ENCODE assay signal across 8 cellular contexts in genomic region chr14:24241829-24242443, GRCh38. TPM values are rescaled to one million over a fixed set of nuclear protein-coding genes. Genes with fewer than 3 reads are reported as not detected.
A peak's percentile ranks its signal among the peaks of the same experiment; 100 is the strongest.
DNase-seq lines count a peak whose midpoint lies in the region; ATAC-seq, FAIRE-seq and TF ChIP-seq lines count a peak whose summit lies in the region.

No MANE protein-coding gene starts in this region.

- H2AFZ ChIP-seq in trophoblast cell (ENCODE audit: insufficient read depth, low read length, poor library complexity), result peak overlapping the region; percentile 38

- H3K36me3 Mint-ChIP-seq in activated naive CD8-positive, alpha-beta T cell treated with anti-CD3 and anti-CD28 coated beads, Interleukin-2, amount 10 ng/mL, durations not matched to agents 7 days and 5 days, result peaks cover 22% of the 10 kb centered on the region

- H4K91ac ChIP-seq in trophoblast cell (ENCODE audit: low read depth, low read length), result peak overlapping the region; percentile 78

- peak; percentile 42 for TF ChIP-seq CTCF in cardiac muscle cell (IDR thresholded peaks at IDR 0.05; ENCODE audit: low read depth, low read length)

- H3K27me3 Mint-ChIP-seq in activated naive CD8-positive, alpha-beta T cell treated with anti-CD3 and anti-CD28 coated beads, Interleukin-2, amount 10 ng/mL, durations not matched to agents 7 days and 5 days, result no peaks in the 10 kb centered on the region

- peak overlapping the region; percentile 42 for H2AK5ac ChIP-seq in trophoblast cell (ENCODE audit: low read length)

- peaks cover 4% of the 10 kb centered on the region for H3K79me2 ChIP-seq in trophoblast cell (ENCODE audit: control insufficient read depth, insufficient read depth, low read length, poor library complexity)

- H3K4me1 ChIP-seq in cardiac muscle cell (ENCODE audit: low read depth), result no peaks in the 10 kb centered on the region
- H3K4me1 ChIP-seq in trophoblast cell (ENCODE audit: control insufficient read depth in 1 of 2, insufficient read depth in 2 of 2, low read length in 2 of 2), result peaks cover 6 to 16% of the 10 kb centered on the region in 2 experiments

- peak overlapping the region; percentile 77 for H4K8ac ChIP-seq in trophoblast cell (ENCODE audit: low read depth, low read length)

- peak overlapping the region; percentile 45 for H3K18ac ChIP-seq in trophoblast cell (ENCODE audit: low read length)

- DNase-seq in GM03348 (ENCODE audit: low spot score) (peak; percentile 97), H54 (ENCODE audit: insufficient read length, low spot score) (peak; percentile 85), LHCN-M2 (ENCODE audit: low read depth) (peak; percentile 87), SK-N-DZ (ENCODE audit: low spot score) (peak; percentile 94), cardiac muscle cell (ENCODE audit: low read depth in 1 of 2, low spot score in 1 of 2) (peak; percentile 94), trophoblast cell (peak; percentile 94 to 97), ureter (ENCODE audit: low spot score) (peak; percentile 94)
- DNase-seq in activated naive CD8-positive, alpha-beta T cell treated with anti-CD3 and anti-CD28 coated beads, Interleukin-2, amount 10 ng/mL, durations not matched to agents 7 days and 5 days, result peak; percentile 95

- peak overlapping the region; percentile 99 for H3K27ac Mint-ChIP-seq in activated naive CD8-positive, alpha-beta T cell treated with anti-CD3 and anti-CD28 coated beads, Interleukin-2, amount 10 ng/mL, durations not matched to agents 7 days and 5 days

- H3K27me3 ChIP-seq in cardiac muscle cell (no peaks in the 10 kb centered on the region), trophoblast cell (ENCODE audit: insufficient read depth, low read length) (no peaks in the 10 kb centered on the region)

- H3K14ac ChIP-seq in trophoblast cell (ENCODE audit: low read length), result peak overlapping the region; percentile 75

- peaks cover 9% of the 10 kb centered on the region for H3K36me3 ChIP-seq in cardiac muscle cell
- peaks cover 23 to 37% of the 10 kb centered on the region in 2 experiments for H3K36me3 ChIP-seq in trophoblast cell (ENCODE audit: control insufficient read depth in 1 of 2, insufficient read depth in 2 of 2, low read length in 2 of 2)

- no peaks in the 10 kb centered on the region for H3K9me3 ChIP-seq in cardiac muscle cell (ENCODE audit: low read depth)
- H3K9me3 ChIP-seq in trophoblast cell (ENCODE audit: insufficient read depth, low read depth, low read length), result peaks cover 4% of the 10 kb centered on the region

- POLR2A ChIA-PET in activated naive CD8-positive, alpha-beta T cell treated with anti-CD3 and anti-CD28 coated beads, Interleukin-2, amount 10 ng/mL, durations not matched to agents 7 days and 5 days (lab: Charles Lee), result interaction anchor here (0.6 to 4.1 kb wide), 30 partner anchors 9 to 201 kb away, joined by 3 to 76 read pairs (median 8); partner anchors contain the start of genes ADCY4, CBLN3, CHMP4A and CIDEB

- no peaks in the 10 kb centered on the region for H3K9me3 Mint-ChIP-seq in activated naive CD8-positive, alpha-beta T cell treated with anti-CD3 and anti-CD28 coated beads, Interleukin-2, amount 10 ng/mL, durations not matched to agents 7 days and 5 days

- peak overlapping the region; percentile 75 for H3K4me2 ChIP-seq in trophoblast cell (ENCODE audit: low read length)

- no peak overlapping the region for H2BK12ac ChIP-seq in trophoblast cell (ENCODE audit: low read length)

- peak overlapping the region; percentile 54 for H3K4ac ChIP-seq in trophoblast cell (ENCODE audit: low read depth, low read length)

- peak overlapping the region; percentile 98 for H3K27ac ChIP-seq in cardiac muscle cell
- peak overlapping the region; percentile 98 for H3K27ac ChIP-seq in trophoblast cell (ENCODE audit: low read depth, low read length)

- H3K4me3 ChIP-seq in cardiac muscle cell (peak overlapping the region; percentile 58), trophoblast cell (ENCODE audit: low read depth, low read length) (peak overlapping the region; percentile 82)

- H3K9ac ChIP-seq in trophoblast cell (ENCODE audit: low read length), result peak overlapping the region; percentile 74

- peaks cover 10% of the 10 kb centered on the region for H3K79me1 ChIP-seq in trophoblast cell (ENCODE audit: low read length)

- FAIRE-seq in H54 (lab: Jason Lieb, UNC), result no peak

- no CpG with 5 or more reads among the region's 39 CpGs for WGBS in trophoblast cell (ENCODE audit: extremely low coverage, insufficient coverage, insufficient read length)

- no peak; the same call in 1 of the 2 replicates for TF ChIP-seq POLR2A in H54 (IDR thresholded peaks at IDR 0.05; ENCODE audit: low read depth, low read length)

- no peak overlapping the region for H3K23ac ChIP-seq in trophoblast cell (ENCODE audit: low read length)

- peaks cover 42% of the 10 kb centered on the region for H3K4me1 Mint-ChIP-seq in activated naive CD8-positive, alpha-beta T cell treated with anti-CD3 and anti-CD28 coated beads, Interleukin-2, amount 10 ng/mL, durations not matched to agents 7 days and 5 days

- peak overlapping the region; percentile 85 for H3K4me3 Mint-ChIP-seq in activated naive CD8-positive, alpha-beta T cell treated with anti-CD3 and anti-CD28 coated beads, Interleukin-2, amount 10 ng/mL, durations not matched to agents 7 days and 5 days

- H2BK5ac ChIP-seq in trophoblast cell (ENCODE audit: low read depth, low read length, poor library complexity), result peak overlapping the region; percentile 74

- H4K12ac ChIP-seq in trophoblast cell (ENCODE audit: low read depth, low read length), result peak overlapping the region; percentile 78

- peak overlapping the region; percentile 28 for H2BK120ac ChIP-seq in trophoblast cell (ENCODE audit: insufficient read depth, low read length, poor library complexity)

- ATAC-seq in activated naive CD8-positive, alpha-beta T cell treated with anti-CD3 and anti-CD28 coated beads, Interleukin-2, amount 10 ng/mL, durations not matched to agents 7 days and 5 days (ENCODE audit: low read depth), result peak; percentile 82

RNA-seq across cellular contexts. Expression of gene TINF2, which starts 0.5 kb away (rescaled TPM):
- total RNA-seq in LHCN-M2 (2014; rRNA removed) (55.9 and 56.6 TPM in 2 replicates), cardiac muscle cell (32.3 and 40.8 TPM in 2 replicates), ureter (82.5 TPM)
- polyA plus RNA-seq in LHCN-M2 (2012), result 57.3 TPM
- 58.8 and 65.1 TPM in 2 replicates for polyA plus RNA-seq in SK-N-DZ (2014; cell fraction: cytosol; rRNA removed)
- polyA plus RNA-seq in SK-N-DZ (2014; cell fraction: nucleus; rRNA removed), result 49.1 and 78.3 TPM in 2 replicates
- total RNA-seq in activated naive CD8-positive, alpha-beta T cell treated with anti-CD3 and anti-CD28 coated beads, Interleukin-2, amount 10 ng/mL, durations not matched to agents 7 days and 5 days, result 100 to 1,000 TPM; 122 to 124 TPM
- polyA plus RNA-seq in cardiac muscle cell, result 49.9 and 50.6 TPM in 2 replicates
- polyA plus RNA-seq in trophoblast cell (2013), result 57.3 and 58.6 TPM in 2 replicates

RNA-seq across cellular contexts. Expression of gene GMPR2, which starts 9.2 kb away (rescaled TPM):
- total RNA-seq in LHCN-M2 (2014; rRNA removed) (83.1 and 87.8 TPM in 2 replicates), cardiac muscle cell (59.5 and 66.3 TPM in 2 replicates), ureter (78.7 TPM)
- polyA plus RNA-seq in LHCN-M2 (2012), result 65.7 TPM
- polyA plus RNA-seq in SK-N-DZ (2014; cell fraction: cytosol; rRNA removed), result 120 and 138 TPM in 2 replicates
- 90.3 and 107 TPM in 2 replicates for polyA plus RNA-seq in SK-N-DZ (2014; cell fraction: nucleus; rRNA removed)
- 10 to 100 TPM; 76.6 to 82.2 TPM for total RNA-seq in activated naive CD8-positive, alpha-beta T cell treated with anti-CD3 and anti-CD28 coated beads, Interleukin-2, amount 10 ng/mL, durations not matched to agents 7 days and 5 days
- 57.6 and 66.8 TPM in 2 replicates for polyA plus RNA-seq in cardiac muscle cell
- 46.9 and 47.7 TPM in 2 replicates for polyA plus RNA-seq in trophoblast cell (2013)

RNA-seq across cellular contexts. Expression of gene NEDD8, which starts 9.8 kb away (rescaled TPM):
- total RNA-seq in LHCN-M2 (2014; rRNA removed), result 260 and 318 TPM in 2 replicates
- 682 TPM for polyA plus RNA-seq in LHCN-M2 (2012)
- polyA plus RNA-seq in SK-N-DZ (2014; cell fraction: cytosol; rRNA removed), result 515 and 707 TPM in 2 replicates
- polyA plus RNA-seq in SK-N-DZ (2014; cell fraction: nucleus; rRNA removed), result 207 and 336 TPM in 2 replicates
- 100 to 1,000 TPM; 179 to 196 TPM for total RNA-seq in activated naive CD8-positive, alpha-beta T cell treated with anti-CD3 and anti-CD28 coated beads, Interleukin-2, amount 10 ng/mL, durations not matched to agents 7 days and 5 days
- total RNA-seq in cardiac muscle cell, result 262 and 264 TPM in 2 replicates
- polyA plus RNA-seq in cardiac muscle cell, result 429 and 492 TPM in 2 replicates
- 290 and 306 TPM in 2 replicates for polyA plus RNA-seq in trophoblast cell (2013)
- 159 TPM for total RNA-seq in ureter

RNA-seq across cellular contexts. Expression of gene TGM1, which starts 21.0 kb away (rescaled TPM):
- total RNA-seq in LHCN-M2 (2014; rRNA removed), result 0.38 and 2.5 TPM in 2 replicates
- 5.3 TPM for polyA plus RNA-seq in LHCN-M2 (2012)
- polyA plus RNA-seq in SK-N-DZ (2014; cell fraction: cytosol; rRNA removed), result 0.39 and 4.4 TPM in 2 replicates
- polyA plus RNA-seq in SK-N-DZ (2014; cell fraction: nucleus; rRNA removed), result 3.9 and 5.1 TPM in 2 replicates
- total RNA-seq in activated naive CD8-positive, alpha-beta T cell treated with anti-CD3 and anti-CD28 coated beads, Interleukin-2, amount 10 ng/mL, durations not matched to agents 7 days and 5 days, result 1 to 10 TPM; 5.7 to 5.8 TPM
- total RNA-seq in cardiac muscle cell, result 0.35 and 1.7 TPM in 2 replicates
- 0.65 TPM in 1 of 2 replicates, not detected in the other for polyA plus RNA-seq in cardiac muscle cell
- 17.9 and 19.4 TPM in 2 replicates for polyA plus RNA-seq in trophoblast cell (2013)
- total RNA-seq in ureter, result 7.7 TPM

RNA-seq across cellular contexts. Expression of gene MDP1, which starts 26.1 kb away (rescaled TPM):
- total RNA-seq in LHCN-M2 (2014; rRNA removed), result 16.6 and 18.5 TPM in 2 replicates
- 26.2 TPM for polyA plus RNA-seq in LHCN-M2 (2012)
- polyA plus RNA-seq in SK-N-DZ (2014; cell fraction: cytosol; rRNA removed), result 40.5 and 47.8 TPM in 2 replicates
- polyA plus RNA-seq in SK-N-DZ (2014; cell fraction: nucleus; rRNA removed), result 64.3 and 67.7 TPM in 2 replicates
- total RNA-seq in activated naive CD8-positive, alpha-beta T cell treated with anti-CD3 and anti-CD28 coated beads, Interleukin-2, amount 10 ng/mL, durations not matched to agents 7 days and 5 days, result 10 to 100 TPM; 11.9 to 15.4 TPM
- total RNA-seq in cardiac muscle cell, result 39.3 and 59.8 TPM in 2 replicates
- 70.5 and 73.4 TPM in 2 replicates for polyA plus RNA-seq in cardiac muscle cell
- 21.6 and 23.4 TPM in 2 replicates for polyA plus RNA-seq in trophoblast cell (2013)
- total RNA-seq in ureter, result 17.0 TPM

Comparison
In these comparisons a context has a peak if more than half of its experiments do, and no peak if none do; other contexts are left out.
1. Peak in every context shown above with its lines: DNase-seq, ATAC-seq, H3K4me3 ChIP-seq and H3K27ac ChIP-seq.